In genomic region chr16:66242672-66243071, GRCh38 we compare ENCODE assay signal across 21 cellular contexts.
"Had no signal": no experiment of that assay in that cellular context is flagged by ENCODE, and none has a peak within 500 bp of the region (broad histone marks: within the 10 kb centered on the region; RNA-seq: fewer than 3 reads in every experiment).

No MANE protein-coding gene starts in this region.

- DNase-seq: colonic mucosa; cortex of kidney; effector CD8-positive, alpha-beta T cell; effector memory CD8-positive, alpha-beta T cell; endodermal cell; erythroblast; esophagus squamous epithelium; foreskin fibroblast; foreskin melanocyte; gastrocnemius medialis; glutamatergic neuron; head of caudate nucleus; heart right ventricle; hippocampal formation; left cardiac atrium; left lung; left ventricle myocardium superior; lower lobe of right lung; mesenchymal stem cell; midbrain had no signal

- ATAC-seq: effector memory CD8-positive, alpha-beta T cell; esophagus mucosa; gastrocnemius medialis; heart right ventricle; left cardiac atrium; left lung; left ventricle myocardium superior; lower lobe of right lung had no signal
